ENCODE assay signal across 8 cellular contexts in genomic region chr6:149043476-149044130, GRCh38.
DNase-seq lines count a peak whose midpoint lies in the region; ATAC-seq and TF ChIP-seq lines count a peak whose summit lies in the region.

No MANE protein-coding gene starts in this region.

- TF ChIP-seq CTCF in activated B cell treated with CpG ODN at 0.5 μM for 24 hours (IDR thresholded peaks at IDR 0.05) = no peak

- CTCF ChIA-PET in activated B cell treated with CpG ODN at 0.5 μM for 24 hours (lab: Charles Lee) = interaction anchor here (0.7 to 1.6 kb wide), 2 partner anchors 14 to 388 kb away, joined by 3 to 4 read pairs; no protein-coding TSS in a partner anchor

- POLR2A ChIA-PET in activated B cell treated with CpG ODN at 0.5 μM for 24 hours (lab: Charles Lee) = no interaction called here

- H3K27ac Mint-ChIP-seq in activated B cell treated with CpG ODN at 0.5 μM for 24 hours = no peak overlapping the region

- H3K4me1 Mint-ChIP-seq in activated B cell treated with CpG ODN at 0.5 μM for 24 hours = peaks cover 36% of the 10 kb centered on the region

- peaks cover 14% of the 10 kb centered on the region for H3K36me3 Mint-ChIP-seq in activated B cell treated with CpG ODN at 0.5 μM for 24 hours (ENCODE audit: low read depth)

- H3K9me3 Mint-ChIP-seq in activated B cell treated with CpG ODN at 0.5 μM for 24 hours = no peaks in the 10 kb centered on the region

- ATAC-seq in activated B cell treated with CpG ODN at 0.5 μM for 24 hours (ENCODE audit: low read depth) (peak; percentile 25), GM19395 (IDR thresholded peaks at IDR 0.05; ENCODE audit: unreplicated experiment) (no peak), GM21515 (IDR thresholded peaks at IDR 0.05; ENCODE audit: unreplicated experiment) (no peak)

- DNase-seq in NCI-H2029 (lab: John Stamatoyannopoulos, UW) (peak; percentile 4), NCI-H2029 treated with DMSO at 0.1 percent for 48 hours (lab: John Stamatoyannopoulos, UW) (no peak), HT-29 (ENCODE audit: low spot score) (peak; percentile 43), activated B cell treated with CpG ODN at 0.5 μM for 24 hours (no peak), lung microvascular endothelial cell (ENCODE audit: low read depth in 2 of 2) (peak; percentile 30 to 38), germinal center (ENCODE audit: low spot score) (no peak)

- intact Hi-C loops in activated B cell treated with CpG ODN at 0.5 μM for 24 hours (cut with micrococcal nuclease) = no loop called here

- H3K4me3 Mint-ChIP-seq in activated B cell treated with CpG ODN at 0.5 μM for 24 hours = no peak overlapping the region

- no peaks in the 10 kb centered on the region for H3K27me3 Mint-ChIP-seq in activated B cell treated with CpG ODN at 0.5 μM for 24 hours

Comparison
In these comparisons a context has a peak if more than half of its experiments do, and no peak if none do; other contexts are left out.
1. DNase-seq: peak in NCI-H2029 (single experiment), HT-29 (single experiment) and lung microvascular endothelial cell (2 of 2); none in NCI-H2029 treated with DMSO at 0.1 percent for 48 hours (single experiment), activated B cell treated with CpG ODN at 0.5 μM for 24 hours (single experiment) and germinal center (single experiment).